In the genomic region with DNA sequence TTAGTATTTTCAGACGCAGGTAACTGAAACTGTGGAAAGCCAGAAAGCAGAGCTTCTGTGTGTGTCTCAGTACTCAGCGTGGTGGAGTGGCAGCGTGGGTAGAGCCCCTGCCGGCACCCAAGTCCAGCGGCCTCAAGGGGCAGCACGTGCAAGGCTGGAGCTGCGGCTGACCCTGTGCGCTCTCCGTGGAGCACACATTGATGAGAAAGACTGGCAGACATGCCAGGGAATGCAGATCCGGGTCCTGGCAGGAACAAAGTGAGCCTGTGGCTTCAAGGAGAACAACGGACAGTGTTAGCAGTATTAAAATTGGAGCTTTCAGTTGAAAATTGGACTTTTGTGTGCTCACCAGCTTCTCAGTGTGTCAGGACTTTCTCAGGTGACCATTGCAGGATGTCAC, we compare ENCODE assay signal across 20 cellular contexts. TPM values are rescaled to one million over a fixed set of nuclear protein-coding genes. Genes with fewer than 3 reads are reported as not detected.
DNase-seq lines count a peak whose midpoint lies in the region; ATAC-seq and TF ChIP-seq lines count a peak whose summit lies in the region.
"Had no signal": no experiment of that assay in that cellular context is flagged by ENCODE, and none has a peak within 500 bp of the region (broad histone marks: within the 10 kb centered on the region; RNA-seq: fewer than 3 reads in every experiment).

No MANE protein-coding gene starts in this region.

- ATAC-seq in CD4-positive, CD25-positive, alpha-beta regulatory T cell (ENCODE audit: low read depth in 2 of 2) = no peak
- ATAC-seq in CD4-positive, alpha-beta T cell (ENCODE audit: poor library complexity) = no peak
- ATAC-seq: natural killer cell had no signal

- peak overlapping the region in 1 of 4 donors; percentile 36 for H3K4me3 Mint-ChIP-seq in CD4-positive, CD25-positive, alpha-beta regulatory T cell
- H3K4me3 Mint-ChIP-seq in activated CD4-positive, alpha-beta T cell treated with anti-CD3 and anti-CD28 coated beads, Interleukin-2, amount 10 ng/mL, durations not matched to agents 7 days and 5 days = no peak overlapping the region
- no peak overlapping the region for H3K4me3 Mint-ChIP-seq in CD4-positive, alpha-beta T cell
- H3K4me3 Mint-ChIP-seq: HFFc6 had no signal

- H3K36me3 Mint-ChIP-seq in CD4-positive, CD25-positive, alpha-beta regulatory T cell = peaks cover 22% of the 10 kb centered on the region
- peaks cover 28% of the 10 kb centered on the region for H3K36me3 Mint-ChIP-seq in activated CD4-positive, alpha-beta T cell treated with anti-CD3 and anti-CD28 coated beads, Interleukin-2, amount 10 ng/mL, durations not matched to agents 7 days and 5 days (ENCODE audit: low read depth)
- peaks cover 54% of the 10 kb centered on the region for H3K36me3 Mint-ChIP-seq in CD4-positive, alpha-beta T cell (ENCODE audit: low read depth)

- intact Hi-C loops in CD4-positive, alpha-beta T cell (cut with DNase I, micrococcal nuclease) = no loop called here

- POLR2A ChIA-PET in RWPE1 (lab: Yijun Ruan, JAX; ENCODE audit: low non-redundant PET) = no interaction called here
- POLR2A ChIA-PET in activated CD4-positive, alpha-beta T cell treated with anti-CD3 and anti-CD28 coated beads, Interleukin-2, amount 10 ng/mL, durations not matched to agents 7 days and 5 days (lab: Charles Lee) = no interaction called here
- POLR2A ChIA-PET in CD4-positive, alpha-beta T cell (lab: Charles Lee) = no interaction called here

- H3K36me3 ChIP-seq in CD4-positive, CD25-positive, alpha-beta regulatory T cell (ENCODE audit: control insufficient read depth, insufficient read depth, low read length) = peaks cover 19% of the 10 kb centered on the region
- H3K36me3 ChIP-seq in cardiac muscle cell = peaks cover 21% of the 10 kb centered on the region

- peaks cover 16 to 67% (median 45%) of the 10 kb centered on the region in 4 donors for H3K4me1 Mint-ChIP-seq in CD4-positive, CD25-positive, alpha-beta regulatory T cell
- H3K4me1 Mint-ChIP-seq in activated CD4-positive, alpha-beta T cell treated with anti-CD3 and anti-CD28 coated beads, Interleukin-2, amount 10 ng/mL, durations not matched to agents 7 days and 5 days = peaks cover 22% of the 10 kb centered on the region
- H3K4me1 Mint-ChIP-seq in CD4-positive, alpha-beta T cell (ENCODE audit: low read depth) = peaks cover 26% of the 10 kb centered on the region

- no peak overlapping the region for H3K4me3 ChIP-seq in CD4-positive, CD25-positive, alpha-beta regulatory T cell (ENCODE audit: low read depth, low read length)
- no peak overlapping the region for H3K4me3 ChIP-seq in cardiac muscle cell
- H3K4me3 ChIP-seq: hepatocyte, suprapubic skin had no signal

- CTCF ChIA-PET in RWPE1 (lab: Yijun Ruan, JAX) = no interaction called here
- CTCF ChIA-PET in activated CD4-positive, alpha-beta T cell treated with anti-CD3 and anti-CD28 coated beads, Interleukin-2, amount 10 ng/mL, durations not matched to agents 7 days and 5 days (lab: Charles Lee) = no interaction called here
- CTCF ChIA-PET in CD4-positive, alpha-beta T cell (lab: Charles Lee) = no interaction called here

- TF ChIP-seq CTCF in cardiac muscle cell (IDR thresholded peaks at IDR 0.05; ENCODE audit: low read depth, low read length) = no peak
- TF ChIP-seq CTCF in RWPE1 (conservative IDR thresholded peaks at IDR 0.05; ENCODE audit: low read depth) = no peak
- TF ChIP-seq CTCF in CD4-positive, alpha-beta T cell (IDR thresholded peaks at IDR 0.05) = no peak

- no peaks in the 10 kb centered on the region for H3K9me3 Mint-ChIP-seq in CD4-positive, CD25-positive, alpha-beta regulatory T cell
- H3K9me3 Mint-ChIP-seq in activated CD4-positive, alpha-beta T cell treated with anti-CD3 and anti-CD28 coated beads, Interleukin-2, amount 10 ng/mL, durations not matched to agents 7 days and 5 days = no peaks in the 10 kb centered on the region
- H3K9me3 Mint-ChIP-seq in CD4-positive, alpha-beta T cell = no peaks in the 10 kb centered on the region
- H3K9me3 Mint-ChIP-seq: HFFc6, natural killer cell had no signal

- peak overlapping the region; percentile 20 to 98 (median 90) for H3K27ac Mint-ChIP-seq in CD4-positive, CD25-positive, alpha-beta regulatory T cell
- no peak overlapping the region for H3K27ac Mint-ChIP-seq in activated CD4-positive, alpha-beta T cell treated with anti-CD3 and anti-CD28 coated beads, Interleukin-2, amount 10 ng/mL, durations not matched to agents 7 days and 5 days
- no peak overlapping the region for H3K27ac Mint-ChIP-seq in CD4-positive, alpha-beta T cell
- H3K27ac Mint-ChIP-seq: HFFc6, natural killer cell had no signal

- DNase-seq in CD4-positive, CD25-positive, alpha-beta regulatory T cell = no peak
- DNase-seq in anterior cingulate cortex (lab: John Stamatoyannopoulos, UW) (peak in 46 of 58 donors; percentile 3 to 82 (median 48)), cardiac muscle cell (ENCODE audit: low read depth in 1 of 2, low spot score in 1 of 2) (no peak), occipital lobe (lab: John Stamatoyannopoulos, UW) (peak; percentile 32), RWPE1 (ENCODE audit: low spot score) (no peak)
- no peak for DNase-seq in activated CD4-positive, alpha-beta T cell treated with anti-CD3 and anti-CD28 coated beads, Interleukin-2, amount 10 ng/mL, durations not matched to agents 7 days and 5 days
- DNase-seq in CD4-positive, alpha-beta T cell = no peak
- DNase-seq: activated CD4-positive, alpha-beta T cell treated with anti-CD3 and anti-CD28 coated beads for 4 hours; activated gamma-delta T cell; HFFc6; mesendoderm; natural killer cell; NCI-H1092; NCI-H2029 treated with DMSO at 0.1 percent for 48 hours; stimulated activated CD4-positive, alpha-beta T cell treated with anti-CD3 and anti-CD28 coated beads, Interleukin-12 subunit alpha, Interleukin-12 subunit beta, amount 100 ng/mL, for 4 hours had no signal

- peak overlapping the region; percentile 86 for H3K27ac ChIP-seq in CD4-positive, CD25-positive, alpha-beta regulatory T cell (ENCODE audit: insufficient read depth, low read length, poor library complexity, severe bottlenecking)
- peak overlapping the region; percentile 25 for H3K27ac ChIP-seq in cardiac muscle cell
- no peak overlapping the region for H3K27ac ChIP-seq in RWPE1
- no peak overlapping the region for H3K27ac ChIP-seq in CD4-positive, alpha-beta T cell (ENCODE audit: low read depth, low read length)
- H3K27ac ChIP-seq: hepatocyte, suprapubic skin had no signal

- no peaks in the 10 kb centered on the region for H3K9me3 ChIP-seq in CD4-positive, CD25-positive, alpha-beta regulatory T cell (ENCODE audit: control insufficient read depth in 2 of 2, low read length in 2 of 2)
- H3K9me3 ChIP-seq in cardiac muscle cell (ENCODE audit: low read depth) = no peaks in the 10 kb centered on the region
- H3K9me3 ChIP-seq in CD4-positive, alpha-beta T cell (ENCODE audit: control insufficient read depth, low read length) = no peaks in the 10 kb centered on the region
- H3K9me3 ChIP-seq: suprapubic skin had no signal

- peaks cover 47% of the 10 kb centered on the region for H3K4me1 ChIP-seq in CD4-positive, CD25-positive, alpha-beta regulatory T cell (ENCODE audit: control insufficient read depth, insufficient read depth, low read length, poor library complexity, severe bottlenecking)
- H3K4me1 ChIP-seq in cardiac muscle cell (ENCODE audit: low read depth) = no peaks in the 10 kb centered on the region

- no peaks in the 10 kb centered on the region for H3K27me3 ChIP-seq in CD4-positive, CD25-positive, alpha-beta regulatory T cell (ENCODE audit: control insufficient read depth, insufficient read depth, low read length)
- H3K27me3 ChIP-seq in cardiac muscle cell = no peaks in the 10 kb centered on the region
- H3K27me3 ChIP-seq in CD4-positive, alpha-beta T cell (ENCODE audit: control insufficient read depth, insufficient read depth, low read length) = no peaks in the 10 kb centered on the region
- H3K27me3 ChIP-seq: hepatocyte, suprapubic skin had no signal

- H3K27me3 Mint-ChIP-seq in CD4-positive, CD25-positive, alpha-beta regulatory T cell = no peaks in the 10 kb centered on the region
- no peaks in the 10 kb centered on the region for H3K27me3 Mint-ChIP-seq in activated CD4-positive, alpha-beta T cell treated with anti-CD3 and anti-CD28 coated beads, Interleukin-2, amount 10 ng/mL, durations not matched to agents 7 days and 5 days
- no peaks in the 10 kb centered on the region for H3K27me3 Mint-ChIP-seq in CD4-positive, alpha-beta T cell

RNA-seq across cellular contexts. Expression of a gene that starts 23.3 kb away (rescaled TPM):
- total RNA-seq in CD4-positive, CD25-positive, alpha-beta regulatory T cell = 162 TPM
- 10 to 100 TPM; 10.9 to 15.3 (median 12.8) TPM for polyA plus RNA-seq in CD4-positive, CD25-positive, alpha-beta regulatory T cell
- 16.1 and 26.9 TPM in 2 replicates for total RNA-seq in cardiac muscle cell
- polyA plus RNA-seq in cardiac muscle cell = 26.8 and 31.7 TPM in 2 replicates
- total RNA-seq in occipital lobe = 12.0 TPM
- total RNA-seq in activated CD4-positive, alpha-beta T cell treated with anti-CD3 and anti-CD28 coated beads, Interleukin-2, amount 10 ng/mL, durations not matched to agents 7 days and 5 days = 10 to 100 TPM; 77.1 to 87.0 TPM
- 10 to 100 TPM; 92.6 to 93.7 TPM for total RNA-seq in CD4-positive, alpha-beta T cell

RNA-seq across cellular contexts. Expression of a gene that starts 44.9 kb away (rescaled TPM):
- 1.2 TPM for total RNA-seq in CD4-positive, CD25-positive, alpha-beta regulatory T cell
- not detected for polyA plus RNA-seq in CD4-positive, CD25-positive, alpha-beta regulatory T cell
- total RNA-seq in cardiac muscle cell (not detected in 2 replicates), occipital lobe (not detected)
- polyA plus RNA-seq in cardiac muscle cell = not detected in 2 replicates
- total RNA-seq in activated CD4-positive, alpha-beta T cell treated with anti-CD3 and anti-CD28 coated beads, Interleukin-2, amount 10 ng/mL, durations not matched to agents 7 days and 5 days = under 1 TPM in 1 of 2 experiments, not detected in 1; 0.20 TPM
- under 1 TPM in 1 of 2 experiments, not detected in 1; 0.77 TPM for total RNA-seq in CD4-positive, alpha-beta T cell
- total RNA-seq: chondrocyte, hepatocyte, HFFc6, RPMI7951, suprapubic skin had no signal
- polyA plus RNA-seq: keratinocyte had no signal

RNA-seq across cellular contexts. Expression of a gene that starts 57.4 kb away (rescaled TPM):
- 351 TPM for total RNA-seq in CD4-positive, CD25-positive, alpha-beta regulatory T cell
- 100 to 1,000 TPM; 707 to 964 (median 782) TPM for polyA plus RNA-seq in CD4-positive, CD25-positive, alpha-beta regulatory T cell
- 174 and 218 TPM in 2 replicates for total RNA-seq in cardiac muscle cell
- 233 and 237 TPM in 2 replicates for polyA plus RNA-seq in cardiac muscle cell
- 17.8 TPM for total RNA-seq in occipital lobe
- 100 to 1,000 TPM; 486 to 586 TPM for total RNA-seq in activated CD4-positive, alpha-beta T cell treated with anti-CD3 and anti-CD28 coated beads, Interleukin-2, amount 10 ng/mL, durations not matched to agents 7 days and 5 days
- 100 to 1,000 TPM; 292 to 294 TPM for total RNA-seq in CD4-positive, alpha-beta T cell

Comparison
In these comparisons a context has a peak if more than half of its experiments do, and no peak if none do; other contexts are left out.
1. DNase-seq: peak in anterior cingulate cortex (46 of 58) and occipital lobe (single experiment); none in CD4-positive, CD25-positive, alpha-beta regulatory T cell (0 of 3), cardiac muscle cell (0 of 2), RWPE1 (single experiment), activated CD4-positive, alpha-beta T cell treated with anti-CD3 and anti-CD28 coated beads, Interleukin-2, amount 10 ng/mL, durations not matched to agents 7 days and 5 days (single experiment) and CD4-positive, alpha-beta T cell (0 of 10).
2. H3K27ac ChIP-seq: peak in CD4-positive, CD25-positive, alpha-beta regulatory T cell (single experiment) and cardiac muscle cell (single experiment); none in RWPE1 (single experiment) and CD4-positive, alpha-beta T cell (single experiment).
3. H3K27ac Mint-ChIP-seq: peak in CD4-positive, CD25-positive, alpha-beta regulatory T cell (3 of 3); none in activated CD4-positive, alpha-beta T cell treated with anti-CD3 and anti-CD28 coated beads, Interleukin-2, amount 10 ng/mL, durations not matched to agents 7 days and 5 days (single experiment) and CD4-positive, alpha-beta T cell (single experiment).